ENCODE assay signal across 8 cellular contexts in genomic region chr10:132163278-132163765, GRCh38. TPM values are rescaled to one million over a fixed set of nuclear protein-coding genes. Genes with fewer than 3 reads are reported as not detected.
DNase-seq lines count a peak whose midpoint lies in the region; ATAC-seq and TF ChIP-seq lines count a peak whose summit lies in the region.

No MANE protein-coding gene starts in this region.

- H3K4me3 ChIP-seq in A673 (ENCODE audit: low read depth, low read length, poor library complexity, severe bottlenecking) (no peak overlapping the region), SK-N-SH (ENCODE audit: low read depth in 2 of 2, low read length in 1 of 2) (no peak overlapping the region)

- DNase-seq in A673 (ENCODE audit: low spot score), result peak; percentile 71
- peak; percentile 86 for DNase-seq in SK-N-SH
- DNase-seq in foreskin keratinocyte, result no peak
- DNase-seq in stimulated activated CD8-positive, alpha-beta memory T cell treated with anti-CD3 and anti-CD28 coated beads, Interleukin-4, amount 100 ng/mL, for 48 hours, result peak; percentile 85

- no peak overlapping the region for H3K27ac ChIP-seq in A673 (ENCODE audit: low read depth, low read length, poor library complexity, severe bottlenecking)
- H3K27ac ChIP-seq in SK-N-SH (ENCODE audit: low read depth in 2 of 2, low read length in 1 of 2), result no peak overlapping the region
- H3K27ac ChIP-seq in foreskin keratinocyte, result no peak overlapping the region

- CTCF ChIA-PET in A673 (lab: Charles Lee), result no interaction called here
- CTCF ChIA-PET in SK-N-SH (lab: Yijun Ruan, JAX), result no interaction called here

- H4K20me1 ChIP-seq in SK-N-SH (ENCODE audit: insufficient read depth), result no peaks in the 10 kb centered on the region

- H3K36me3 ChIP-seq in A673 (ENCODE audit: insufficient read depth, low read length, poor library complexity, severe bottlenecking) (no peaks in the 10 kb centered on the region), SK-N-SH (replicated peaks in 1 of 2; ENCODE audit: control insufficient read depth in 1 of 2, insufficient read depth in 2 of 2, low read length in 1 of 2) (no peaks in the 10 kb centered on the region)

- H3K9me3 ChIP-seq in A673 (ENCODE audit: low read depth, low read length, poor library complexity, severe bottlenecking), result no peaks in the 10 kb centered on the region
- no peaks in the 10 kb centered on the region for H3K9me3 ChIP-seq in SK-N-SH

- H3K4me2 ChIP-seq in SK-N-SH, result no peak overlapping the region

- H3K9me2 ChIP-seq in SK-N-SH, result no peaks in the 10 kb centered on the region

- no peak overlapping the region for H3K9ac ChIP-seq in SK-N-SH

- H2AFZ ChIP-seq in SK-N-SH (ENCODE audit: low read depth), result no peak overlapping the region

- H3K27me3 ChIP-seq in A673 (replicated peaks; ENCODE audit: insufficient read depth, low read depth, low read length, poor library complexity) (no peaks in the 10 kb centered on the region), SK-N-SH (ENCODE audit: insufficient read depth) (no peaks in the 10 kb centered on the region), foreskin keratinocyte (no peaks in the 10 kb centered on the region)

- peak; percentile 64 for ATAC-seq in HG03469 (IDR thresholded peaks at IDR 0.05; ENCODE audit: unreplicated experiment)
- ATAC-seq in foreskin keratinocyte, result peak; percentile 74
- no peak for ATAC-seq in HG02840 (IDR thresholded peaks at IDR 0.05; ENCODE audit: low FRiP score, unreplicated experiment)
- no peak for ATAC-seq in HG03097 (IDR thresholded peaks at IDR 0.05; ENCODE audit: low FRiP score, unreplicated experiment)

- no peaks in the 10 kb centered on the region for H3K79me2 ChIP-seq in SK-N-SH (ENCODE audit: insufficient read depth)

- BruUV-seq in A673 (replicated peaks; lab: Mats Ljungman, UMichigan), result no TSS peak

- TF ChIP-seq CTCF in A673 (conservative IDR thresholded peaks at IDR 0.05; ENCODE audit: low read depth, low read length) (no peak), GM12873 (IDR thresholded peaks at IDR 0.05; ENCODE audit: insufficient read depth, low read depth, low read length, missing control alignments) (peak; percentile 43), SK-N-SH (IDR thresholded peaks at IDR 0.05) (no peak), foreskin keratinocyte (conservative IDR thresholded peaks at IDR 0.05) (no peak)

- no peaks in the 10 kb centered on the region for H3F3A ChIP-seq in SK-N-SH (replicated peaks; ENCODE audit: insufficient read depth)

- H3K4me1 ChIP-seq in A673 (ENCODE audit: insufficient read depth, low read length, poor library complexity, severe bottlenecking) (no peaks in the 10 kb centered on the region), SK-N-SH (ENCODE audit: control insufficient read depth in 1 of 2, insufficient read depth in 2 of 2, low read depth in 1 of 2, low read length in 1 of 2) (peaks cover 0 to 19% of the 10 kb centered on the region in 2 experiments; a peak in 1 of 4 replicates), foreskin keratinocyte (no peaks in the 10 kb centered on the region)

- intact Hi-C loops in A673 (cut with micrococcal nuclease; ENCODE audit: unreplicated experiment), result no loop called here

- POLR2A ChIA-PET in A673 (lab: Charles Lee; ENCODE audit: low non-redundant PET), result no interaction called here
- POLR2A ChIA-PET in SK-N-SH (lab: Yijun Ruan, JAX), result interaction anchor here (0.7 kb wide), 1 partner anchor 183 kb away, joined by 3 read pairs; no protein-coding TSS in a partner anchor

- 79% methylated on average over 13 of the region's 16 CpGs for WGBS in SK-N-SH (ENCODE audit: low lambda C conversion rate)

- TF ChIP-seq EP300 in SK-N-SH (IDR thresholded peaks at IDR 0.05; ENCODE audit: borderline replicate concordance in 1 of 2, low read depth in 1 of 2, low read length in 1 of 2), result no peak

- TF ChIP-seq RAD21 in SK-N-SH (IDR thresholded peaks at IDR 0.05; ENCODE audit: low read length), result no peak

TF ChIP-seq in SK-N-SH, 30 proteins besides CTCF, POLR2A, EP300 and RAD21:
- TF ChIP-seq, protein P1, sequence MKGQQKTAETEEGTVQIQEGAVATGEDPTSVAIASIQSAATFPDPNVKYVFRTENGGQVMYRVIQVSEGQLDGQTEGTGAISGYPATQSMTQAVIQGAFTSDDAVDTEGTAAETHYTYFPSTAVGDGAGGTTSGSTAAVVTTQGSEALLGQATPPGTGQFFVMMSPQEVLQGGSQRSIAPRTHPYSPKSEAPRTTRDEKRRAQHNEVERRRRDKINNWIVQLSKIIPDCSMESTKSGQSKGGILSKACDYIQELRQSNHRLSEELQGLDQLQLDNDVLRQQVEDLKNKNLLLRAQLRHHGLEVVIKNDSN (IDR thresholded peaks at IDR 0.05; ENCODE audit: borderline replicate concordance, low read depth), result no peak
- TF ChIP-seq GABPA (IDR thresholded peaks at IDR 0.05; ENCODE audit: low read depth) (no peak), IRF3 (IDR thresholded peaks at IDR 0.05; ENCODE audit: low read depth, low read length) (no peak), FOXM1 (IDR thresholded peaks at IDR 0.05; ENCODE audit: low read depth) (no peak), NFIC (IDR thresholded peaks at IDR 0.05; ENCODE audit: borderline replicate concordance) (no peak), ELF1 (IDR thresholded peaks at IDR 0.05) (no peak), REST (IDR thresholded peaks at IDR 0.05; ENCODE audit: low read depth, low read length) (no peak), SIN3A (IDR thresholded peaks at IDR 0.05; ENCODE audit: borderline replicate concordance, low read depth, low read length) (no peak), FOXJ3 (CRISPR knock-in tag; IDR thresholded peaks at IDR 0.05) (no peak)

RNA-seq across cellular contexts. Expression of gene DPYSL4, which starts 23.4 kb away (rescaled TPM):
- total RNA-seq in A673 (2021) (13.1 and 18.2 TPM in 2 replicates), foreskin keratinocyte (0.75 and 0.78 TPM in 2 replicates)
- polyA plus RNA-seq in SK-N-SH (2012; rRNA removed) (19.4 and 21.8 TPM in 2 replicates), foreskin keratinocyte (0.62 and 1.0 TPM in 2 replicates)
- 9.0 and 15.8 TPM in 2 replicates for polyA plus RNA-seq in SK-N-SH (2012; cell fraction: cytosol; rRNA removed)
- polyA plus RNA-seq in SK-N-SH (2012; cell fraction: nucleus; rRNA removed), result 57.0 and 69.4 TPM in 2 replicates

Comparison
In these comparisons a context has a peak if more than half of its experiments do, and no peak if none do; other contexts are left out.
1. DNase-seq: peak in A673 (single experiment), SK-N-SH (single experiment) and stimulated activated CD8-positive, alpha-beta memory T cell treated with anti-CD3 and anti-CD28 coated beads, Interleukin-4, amount 100 ng/mL, for 48 hours (single experiment); none in foreskin keratinocyte (0 of 2).
2. ATAC-seq: peak in HG03469 (single experiment) and foreskin keratinocyte (single experiment); none in HG02840 (single experiment) and HG03097 (single experiment).